In the genomic region with DNA sequence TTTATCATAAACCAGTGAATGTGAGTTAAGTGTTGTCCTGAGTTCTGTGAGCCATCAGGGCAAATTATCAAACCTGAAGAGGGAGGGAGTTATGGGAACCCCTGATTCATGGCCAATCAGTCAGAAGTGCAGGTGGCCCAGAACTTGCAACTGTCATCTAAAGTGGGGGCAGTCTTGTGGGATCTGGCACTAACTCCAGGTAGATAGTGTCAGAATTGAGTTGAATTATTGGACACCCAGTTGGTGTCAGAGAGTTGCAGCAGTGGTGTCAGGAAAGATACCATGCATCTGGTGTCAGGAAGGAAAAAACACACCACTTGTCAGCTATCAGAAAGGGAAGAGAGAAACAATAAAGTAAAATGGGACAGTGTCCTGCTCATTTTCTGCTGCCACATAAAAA, we compare ENCODE assay signal across 18 cellular contexts.
"Had no signal": no experiment of that assay in that cellular context is flagged by ENCODE, and none has a peak within 500 bp of the region (broad histone marks: within the 10 kb centered on the region; RNA-seq: fewer than 3 reads in every experiment).

No MANE protein-coding gene starts in this region.

- H3K4me3 Mint-ChIP-seq: naive thymus-derived CD4-positive, alpha-beta T cell; stimulated activated naive B cell treated with anti-CD40 and anti-IgM and Interleukin-4, amounts not matched to agents 10 μg/mL and 1 μg/mL and 100 μg/mL, for 72 hours; stimulated activated naive CD8-positive, alpha-beta T cell treated with anti-CD3 and anti-CD28 coated beads, Interleukin-15, amount 100 ng/mL, for 72 hours had no signal

- H3K9me3 ChIP-seq: colonic mucosa, esophagus squamous epithelium, neutrophil, sigmoid colon, thoracic aorta had no signal

- H3K27me3 ChIP-seq: colonic mucosa had no signal

- H3K9me3 Mint-ChIP-seq: stimulated activated naive CD8-positive, alpha-beta T cell treated with anti-CD3 and anti-CD28 coated beads, Interleukin-15, amount 100 ng/mL, for 72 hours had no signal

- H3K4me1 ChIP-seq: colonic mucosa, sigmoid colon, transverse colon had no signal

- DNase-seq: colonic mucosa; dermis blood vessel endothelial cell; esophagus squamous epithelium; foreskin fibroblast; hypothalamus; islet precursor cell; naive thymus-derived CD4-positive, alpha-beta T cell; psoas muscle; retina; sigmoid colon; stimulated activated CD4-positive, alpha-beta T cell treated with anti-CD3 and anti-CD28 coated beads, Interleukin-2, amount 100 ng/mL, for 24 hours; stimulated activated CD4-positive, alpha-beta T cell treated with anti-CD3 and anti-CD28 coated beads, Interleukin-4, amount 100 ng/mL, for 4 hours; stimulated activated naive B cell treated with anti-CD40 and anti-IgM and Interleukin-4, amounts not matched to agents 10 μg/mL and 1 μg/mL and 100 μg/mL, for 72 hours; stimulated activated naive CD8-positive, alpha-beta T cell treated with anti-CD3 and anti-CD28 coated beads, Interleukin-15, amount 100 ng/mL, for 72 hours; transverse colon had no signal

- H3K4me1 Mint-ChIP-seq: stimulated activated naive B cell treated with anti-CD40 and anti-IgM and Interleukin-4, amounts not matched to agents 10 μg/mL and 1 μg/mL and 100 μg/mL, for 72 hours had no signal

- H3K27ac ChIP-seq: colonic mucosa, esophagus squamous epithelium, neutrophil, psoas muscle, sigmoid colon, skin epidermis, thoracic aorta, transverse colon had no signal

- H3K4me3 ChIP-seq: colonic mucosa, esophagus squamous epithelium, psoas muscle, sigmoid colon, skin epidermis, thoracic aorta, transverse colon had no signal

- H3K36me3 Mint-ChIP-seq: stimulated activated naive B cell treated with anti-CD40 and anti-IgM and Interleukin-4, amounts not matched to agents 10 μg/mL and 1 μg/mL and 100 μg/mL, for 72 hours had no signal

- H3K36me3 ChIP-seq: colonic mucosa, esophagus squamous epithelium, neutrophil, sigmoid colon, thoracic aorta, transverse colon had no signal

- ATAC-seq: naive thymus-derived CD4-positive, alpha-beta T cell; psoas muscle; stimulated activated naive B cell treated with anti-CD40 and anti-IgM and Interleukin-4, amounts not matched to agents 10 μg/mL and 1 μg/mL and 100 μg/mL, for 72 hours; stimulated activated naive CD8-positive, alpha-beta T cell treated with anti-CD3 and anti-CD28 coated beads, Interleukin-15, amount 100 ng/mL, for 72 hours had no signal

- H3K27ac Mint-ChIP-seq: naive thymus-derived CD4-positive, alpha-beta T cell; stimulated activated naive B cell treated with anti-CD40 and anti-IgM and Interleukin-4, amounts not matched to agents 10 μg/mL and 1 μg/mL and 100 μg/mL, for 72 hours; stimulated activated naive CD8-positive, alpha-beta T cell treated with anti-CD3 and anti-CD28 coated beads, Interleukin-15, amount 100 ng/mL, for 72 hours had no signal
